13 cellular contexts compared by ENCODE assay signal in genomic region chr7:132933076-132933466, GRCh38.
DNase-seq lines count a peak whose midpoint lies in the region; ATAC-seq, FAIRE-seq and TF ChIP-seq lines count a peak whose summit lies in the region.
"Had no signal": no experiment of that assay in that cellular context is flagged by ENCODE, and none has a peak within 500 bp of the region (broad histone marks: within the 10 kb centered on the region; RNA-seq: fewer than 3 reads in every experiment).

No MANE protein-coding gene starts in this region.

- no peak overlapping the region for H3K23ac ChIP-seq in neuronal stem cell (ENCODE audit: low read depth, low read length, poor library complexity)

- no peaks in the 10 kb centered on the region for H3K36me3 ChIP-seq in GM23248 (ENCODE audit: low read depth)
- H3K36me3 ChIP-seq in neuronal stem cell (replicated peaks in 1 of 2; ENCODE audit: control insufficient read depth in 2 of 2, insufficient read depth in 2 of 2, low read length in 2 of 2) = no peaks in the 10 kb centered on the region
- H3K36me3 ChIP-seq in kidney (ENCODE audit: control insufficient read depth in 1 of 2, insufficient read depth in 2 of 2, low read length in 2 of 2) = no peaks in the 10 kb centered on the region
- H3K36me3 ChIP-seq: upper lobe of left lung had no signal

- no peak overlapping the region for H3K14ac ChIP-seq in neuronal stem cell (ENCODE audit: low read length)

- H3K4me2 ChIP-seq in GM23248 (ENCODE audit: unreplicated experiment) (peak overlapping the region; percentile 34), neuronal stem cell (ENCODE audit: insufficient read depth, low read length, poor library complexity, severe bottlenecking) (no peak overlapping the region)

- H3K4me3 Mint-ChIP-seq in activated naive CD8-positive, alpha-beta T cell treated with anti-CD3 and anti-CD28 coated beads, Interleukin-2, amount 50 U/mL, for 24 hours = no peak overlapping the region
- H3K4me3 Mint-ChIP-seq: nephron had no signal

- WGBS in GM23248 (ENCODE audit: low coverage in 1 of 2, low lambda C conversion rate in 2 of 2, missing lambda C conversion rate in 2 of 2), 2 experiments = 66 to 69% methylated on average over 4 of the region's 4 CpGs
- no CpG with 5 or more reads among the region's 4 CpGs for WGBS in neuronal stem cell (ENCODE audit: extremely low coverage in 2 of 2, insufficient read length in 2 of 2, insufficient replicate concordance in 1 of 2), 2 donors

- no peak overlapping the region for H3K4ac ChIP-seq in neuronal stem cell (ENCODE audit: low read length)

- H2BK12ac ChIP-seq in neuronal stem cell (ENCODE audit: low read length) = no peak overlapping the region

- H2BK120ac ChIP-seq in neuronal stem cell (ENCODE audit: low read depth, low read length) = no peak overlapping the region

- TF ChIP-seq CTCF in kidney (IDR thresholded peaks at IDR 0.05; ENCODE audit: borderline replicate concordance, extremely low read depth, insufficient read depth) = no peak

- no peaks in the 10 kb centered on the region for H3K9me3 Mint-ChIP-seq in activated naive CD8-positive, alpha-beta T cell treated with anti-CD3 and anti-CD28 coated beads, Interleukin-2, amount 50 U/mL, for 24 hours
- H3K9me3 Mint-ChIP-seq: nephron had no signal

- H4K8ac ChIP-seq in neuronal stem cell (ENCODE audit: low read depth, low read length) = no peak overlapping the region

- H3K4me1 ChIP-seq in GM23248 (ENCODE audit: insufficient read depth) (peaks cover 10% of the 10 kb centered on the region; the same call in 1 of the 2 replicates), neuronal stem cell (ENCODE audit: control insufficient read depth in 2 of 2, insufficient read depth in 1 of 2, low read depth in 1 of 2, low read length in 2 of 2) (peaks cover 11 to 18% of the 10 kb centered on the region in 2 donors), kidney (ENCODE audit: control insufficient read depth in 1 of 2, insufficient read depth in 1 of 2, low read depth in 1 of 2, low read length in 2 of 2) (no peaks in the 10 kb centered on the region)

- no peak overlapping the region for H2BK15ac ChIP-seq in neuronal stem cell (ENCODE audit: low read length)

- H3K27ac ChIP-seq in GM23248 (peak overlapping the region; percentile 19; the same call in 1 of the 2 replicates), neuronal stem cell (replicated peaks; ENCODE audit: low read length) (peak overlapping the region; percentile 66), kidney (ENCODE audit: low read depth in 2 of 2, low read length in 2 of 2) (no peak overlapping the region)
- H3K27ac ChIP-seq: 22Rv1, upper lobe of left lung had no signal

- in situ Hi-C loops in GM23248 (cut with MboI) = no loop called here

- H3K79me2 ChIP-seq in GM23248 (ENCODE audit: insufficient read depth) = no peaks in the 10 kb centered on the region; the same call in 1 of the 2 replicates

- intact Hi-C loops in kidney (cut with DNase I) = no loop called here

- H3K18ac ChIP-seq in neuronal stem cell (ENCODE audit: low read length) = no peak overlapping the region

- DNase-seq in NOMO-1 treated with DMSO at 0.1 percent for 48 hours (lab: John Stamatoyannopoulos, UW; ENCODE audit: unreplicated experiment) = peak; percentile 10
- no peak for DNase-seq in NOMO-1 treated with dmso at 0.1 percent for 144 hours (lab: John Stamatoyannopoulos, UW; ENCODE audit: unreplicated experiment)
- DNase-seq in GM23248 = peak; percentile 71
- DNase-seq in activated naive CD8-positive, alpha-beta T cell treated with anti-CD3 and anti-CD28 coated beads, Interleukin-2, amount 50 U/mL, for 24 hours = no peak
- DNase-seq in neuronal stem cell (ENCODE audit: low spot score) = no peak
- DNase-seq in DMS53 treated with DMSO at 0.1 percent for 48 hours (lab: John Stamatoyannopoulos, UW; ENCODE audit: unreplicated experiment) = no peak
- DNase-seq in kidney = no peak
- DNase-seq: cerebellar nuclear complex, NCI-H1436 treated with DMSO at 0.1 percent for 48 hours, upper lobe of left lung had no signal

- H2AFZ ChIP-seq in GM23248 (no peak overlapping the region), neuronal stem cell (ENCODE audit: low read length) (no peak overlapping the region)

- H3K9ac ChIP-seq in GM23248 (no peak overlapping the region), neuronal stem cell (ENCODE audit: low read depth, low read length, poor library complexity) (no peak overlapping the region), kidney (ENCODE audit: low read length in 2 of 2) (no peak overlapping the region)

- H3K27me3 ChIP-seq in GM23248 (replicated peaks; ENCODE audit: insufficient read depth) (no peaks in the 10 kb centered on the region), neuronal stem cell (ENCODE audit: control insufficient read depth in 3 of 3, insufficient read depth in 3 of 3, low read depth in 1 of 3, low read length in 3 of 3) (no peaks in the 10 kb centered on the region)
- H3K27me3 ChIP-seq: upper lobe of left lung had no signal

- H4K20me1 ChIP-seq in GM23248 (ENCODE audit: insufficient read depth) = no peaks in the 10 kb centered on the region

- H4K91ac ChIP-seq in neuronal stem cell (ENCODE audit: low read depth, low read length, poor library complexity) = no peak overlapping the region

- peak overlapping the region; percentile 60 for H3K27ac Mint-ChIP-seq in activated naive CD8-positive, alpha-beta T cell treated with anti-CD3 and anti-CD28 coated beads, Interleukin-2, amount 50 U/mL, for 24 hours
- H3K27ac Mint-ChIP-seq: nephron had no signal

- H3K9me2 ChIP-seq in GM23248 (ENCODE audit: insufficient read depth) = no peaks in the 10 kb centered on the region

- H3K4me3 ChIP-seq in GM23248 (no peak overlapping the region), neuronal stem cell (ENCODE audit: low read length in 2 of 2) (no peak overlapping the region), kidney (ENCODE audit: low read length in 2 of 2) (no peak overlapping the region)
- H3K4me3 ChIP-seq: upper lobe of left lung had no signal

- FAIRE-seq in kidney (lab: Jason Lieb, UNC) = no peak

- peak; percentile 80 for ATAC-seq in activated naive CD8-positive, alpha-beta T cell treated with anti-CD3 and anti-CD28 coated beads, Interleukin-2, amount 50 U/mL, for 24 hours
- ATAC-seq in GM21360 (IDR thresholded peaks at IDR 0.05; ENCODE audit: unreplicated experiment) = no peak

- H3K9me3 ChIP-seq in GM23248 (ENCODE audit: low read depth) (no peaks in the 10 kb centered on the region), neuronal stem cell (replicated peaks in 1 of 2; ENCODE audit: control insufficient read depth in 2 of 2, insufficient read depth in 1 of 2, low read depth in 1 of 2, low read length in 2 of 2) (peaks cover 3 to 7% of the 10 kb centered on the region in 2 donors), kidney (ENCODE audit: control insufficient read depth in 1 of 2, low read length in 2 of 2) (no peaks in the 10 kb centered on the region)

- peaks cover 47% of the 10 kb centered on the region for H3K36me3 Mint-ChIP-seq in activated naive CD8-positive, alpha-beta T cell treated with anti-CD3 and anti-CD28 coated beads, Interleukin-2, amount 50 U/mL, for 24 hours (ENCODE audit: low read depth)

- H2AK5ac ChIP-seq in neuronal stem cell (ENCODE audit: low read depth, low read length) = no peak overlapping the region

- H3F3A ChIP-seq in GM23248 (ENCODE audit: insufficient read depth) = peaks cover 11% of the 10 kb centered on the region

- peaks cover 22% of the 10 kb centered on the region for H3K4me1 Mint-ChIP-seq in activated naive CD8-positive, alpha-beta T cell treated with anti-CD3 and anti-CD28 coated beads, Interleukin-2, amount 50 U/mL, for 24 hours

- no peak overlapping the region for H2BK5ac ChIP-seq in neuronal stem cell (ENCODE audit: low read length)

- no peaks in the 10 kb centered on the region for H3K27me3 Mint-ChIP-seq in activated naive CD8-positive, alpha-beta T cell treated with anti-CD3 and anti-CD28 coated beads, Interleukin-2, amount 50 U/mL, for 24 hours

- H3K79me1 ChIP-seq in neuronal stem cell (ENCODE audit: low read depth, low read length) = peaks cover 3% of the 10 kb centered on the region

Comparison
In these comparisons a context has a peak if more than half of its experiments do, and no peak if none do; other contexts are left out.
1. DNase-seq: peak in NOMO-1 treated with DMSO at 0.1 percent for 48 hours (single experiment) and GM23248 (single experiment); none in NOMO-1 treated with dmso at 0.1 percent for 144 hours (single experiment), activated naive CD8-positive, alpha-beta T cell treated with anti-CD3 and anti-CD28 coated beads, Interleukin-2, amount 50 U/mL, for 24 hours (single experiment), neuronal stem cell (single experiment), DMS53 treated with DMSO at 0.1 percent for 48 hours (single experiment) and kidney (single experiment).
2. H3K27ac ChIP-seq: peak in GM23248 (single experiment) and neuronal stem cell (single experiment); none in kidney (0 of 2).